ENCODE assay signal across 1 cellular context in the genomic region with DNA sequence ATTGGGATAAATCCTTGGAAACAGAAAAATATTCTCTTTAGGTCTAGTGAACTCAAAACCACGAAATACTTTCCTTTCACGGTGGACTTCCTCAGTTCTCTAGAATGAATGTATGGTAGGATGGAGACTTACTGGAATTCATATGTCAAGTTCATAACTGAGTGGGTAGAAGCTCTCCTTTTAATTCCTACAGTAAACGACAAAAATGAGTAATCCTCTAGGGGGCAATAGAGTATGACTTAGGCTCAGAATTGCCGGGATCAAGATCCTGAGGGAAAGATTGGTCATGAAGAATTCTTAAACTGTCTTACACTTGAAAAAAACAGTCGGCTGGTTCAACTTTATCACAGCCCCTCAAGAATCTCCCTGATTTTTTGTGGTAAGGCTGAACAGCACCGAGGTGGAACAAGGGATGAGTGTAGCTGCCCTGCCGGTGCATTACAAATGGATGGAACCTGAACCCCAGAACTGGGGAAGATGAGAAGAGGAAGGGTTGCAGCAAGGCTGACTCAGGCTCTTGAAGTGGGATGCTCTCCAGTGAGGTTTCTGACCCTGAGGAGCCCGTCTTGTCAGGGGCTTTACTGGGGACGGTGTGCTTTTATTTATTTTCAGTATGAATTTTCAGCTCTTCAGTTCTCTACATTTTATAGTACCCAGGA.
TF ChIP-seq lines count a peak whose summit lies in the region.

No MANE protein-coding gene starts in this region.

TF ChIP-seq in IMR-90, 13 proteins besides CTCF, POLR2A, EP300 and RAD21:
- TF ChIP-seq NFE2L2 (IDR thresholded peaks at IDR 0.05; ENCODE audit: low read depth, low read length) (no peak), CEBPB (IDR thresholded peaks at IDR 0.05; ENCODE audit: low read depth, low read length) (no peak), CHD1 (IDR thresholded peaks at IDR 0.05; ENCODE audit: low read depth, low read length) (no peak), FOS (IDR thresholded peaks at IDR 0.05; ENCODE audit: low read depth, low read length) (no peak), ELK1 (IDR thresholded peaks at IDR 0.05; ENCODE audit: borderline replicate concordance, low read depth, low read length) (no peak), SMC3 (IDR thresholded peaks at IDR 0.05; ENCODE audit: low read depth, low read length) (peak; percentile 39)
